31 cellular contexts compared by ENCODE assay signal in the genomic region with DNA sequence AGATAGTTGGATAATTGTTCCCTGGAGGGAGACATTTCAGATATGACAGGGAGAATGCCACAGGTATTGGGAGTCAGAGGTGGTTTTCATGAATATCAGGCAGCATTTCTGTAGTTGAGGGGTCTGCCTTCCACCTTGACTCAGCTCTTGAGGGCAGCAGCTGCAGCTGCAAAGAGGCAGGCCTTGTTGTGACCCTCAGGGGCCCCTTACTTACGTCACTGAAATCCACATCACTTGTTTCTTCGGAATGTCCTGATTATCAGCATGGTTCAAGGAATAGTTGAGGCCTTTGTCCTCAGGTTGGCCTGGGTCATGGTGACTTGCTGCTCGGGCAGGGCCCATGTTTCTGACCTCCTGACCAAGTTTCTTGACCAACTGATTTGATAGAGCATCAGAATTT. TPM values are rescaled to one million over a fixed set of nuclear protein-coding genes. Genes with fewer than 3 reads are reported as not detected.
"Had no signal": no experiment of that assay in that cellular context is flagged by ENCODE, and none has a peak within 500 bp of the region (broad histone marks: within the 10 kb centered on the region; RNA-seq: fewer than 3 reads in every experiment).

No MANE protein-coding gene starts in this region.

- H3K4me3 Mint-ChIP-seq: activated naive CD4-positive, alpha-beta T cell treated with anti-CD3 and anti-CD28 coated beads for 36 hours; activated naive CD8-positive, alpha-beta T cell treated with anti-CD3 and anti-CD28 coated beads for 36 hours; immature natural killer cell; natural killer cell; stimulated activated naive B cell treated with anti-CD40 and anti-IgM and Interleukin-4, amounts not matched to agents 10 μg/mL and 1 μg/mL and 100 μg/mL, for 72 hours had no signal

- H3K9me3 Mint-ChIP-seq: activated naive CD4-positive, alpha-beta T cell treated with anti-CD3 and anti-CD28 coated beads for 36 hours; activated naive CD8-positive, alpha-beta T cell treated with anti-CD3 and anti-CD28 coated beads for 36 hours; immature natural killer cell; natural killer cell; stimulated activated naive B cell treated with anti-CD40 and anti-IgM and Interleukin-4, amounts not matched to agents 10 μg/mL and 1 μg/mL and 100 μg/mL, for 72 hours had no signal

- H3K27ac Mint-ChIP-seq: activated naive CD4-positive, alpha-beta T cell treated with anti-CD3 and anti-CD28 coated beads for 36 hours; activated naive CD8-positive, alpha-beta T cell treated with anti-CD3 and anti-CD28 coated beads for 36 hours; immature natural killer cell; natural killer cell; progenitor cell of endocrine pancreas; stimulated activated naive B cell treated with anti-CD40 and anti-IgM and Interleukin-4, amounts not matched to agents 10 μg/mL and 1 μg/mL and 100 μg/mL, for 72 hours; T-helper 17 cell had no signal

- ATAC-seq: activated CD4-positive, CD25-positive, alpha-beta regulatory T cell treated with anti-CD3 and anti-CD28 coated beads, Interleukin-2, amount 50 U/mL, for 24 hours; body of pancreas; natural killer cell; stimulated activated naive B cell treated with anti-CD40 and anti-IgM and Interleukin-4, amounts not matched to agents 10 μg/mL and 1 μg/mL and 100 μg/mL, for 72 hours; T-helper 17 cell had no signal

- H3K4me3 ChIP-seq: adrenal gland, body of pancreas, colonic mucosa, lower lobe of right lung, ovary, stomach, suprapubic skin, tibial artery had no signal

- H3K9me3 ChIP-seq: adrenal gland, body of pancreas, colonic mucosa, lower lobe of right lung, ovary, stomach, suprapubic skin, tibial artery had no signal

- H3K27ac ChIP-seq: adrenal gland, body of pancreas, colonic mucosa, lower lobe of right lung, ovary, stomach, suprapubic skin, tibial artery, WERI-Rb-1 had no signal

- H3K36me3 Mint-ChIP-seq: activated naive CD8-positive, alpha-beta T cell treated with anti-CD3 and anti-CD28 coated beads for 36 hours; immature natural killer cell; natural killer cell; stimulated activated naive B cell treated with anti-CD40 and anti-IgM and Interleukin-4, amounts not matched to agents 10 μg/mL and 1 μg/mL and 100 μg/mL, for 72 hours had no signal

- DNase-seq: activated CD4-positive, alpha-beta T cell treated with anti-CD3 and anti-CD28 coated beads for 48 hours; activated CD4-positive, alpha-beta T cell treated with anti-CD3 and anti-CD28 coated beads, Interleukin-2, amount 50 U/mL, for 48 hours; activated CD8-positive, alpha-beta memory T cell treated with anti-CD3 and anti-CD28 coated beads for 24 hours; activated effector memory CD4-positive, alpha-beta T cell treated with anti-CD3 and anti-CD28 coated beads, Interleukin-2, amount 50 U/mL, for 16 hours; activated naive CD4-positive, alpha-beta T cell treated with anti-CD3 and anti-CD28 coated beads for 36 hours; activated naive CD8-positive, alpha-beta T cell treated with anti-CD3 and anti-CD28 coated beads for 36 hours; adrenal gland; aorta; body of pancreas; cerebellar nuclear complex; colonic mucosa; effector CD8-positive, alpha-beta T cell; head of caudate nucleus; hippocampal formation; immature natural killer cell; kidney; lower lobe of right lung; mesenchymal stem cell; natural killer cell; ovary; stimulated activated CD4-positive, alpha-beta T cell treated with anti-CD3 and anti-CD28 coated beads, Interleukin-15, amount 100 ng/mL, for 24 hours; stimulated activated CD4-positive, alpha-beta T cell treated with anti-CD3 and anti-CD28 coated beads, Interleukin-2, amount 100 ng/mL, for 24 hours; stimulated activated naive B cell treated with anti-CD40 and anti-IgM and Interleukin-4, amounts not matched to agents 10 μg/mL and 1 μg/mL and 100 μg/mL, for 72 hours; stomach; T-helper 17 cell; T1000; tibial artery; WERI-Rb-1 had no signal

- H3K4me1 Mint-ChIP-seq: immature natural killer cell, T-helper 17 cell had no signal

- H3K27me3 ChIP-seq: adrenal gland, body of pancreas, colonic mucosa, ovary, stomach, suprapubic skin, tibial artery had no signal

- H3K36me3 ChIP-seq: adrenal gland, colonic mucosa, lower lobe of right lung, ovary, stomach, suprapubic skin, tibial artery, WERI-Rb-1 had no signal

- H3K4me1 ChIP-seq: colonic mucosa, lower lobe of right lung had no signal

RNA-seq across cellular contexts. Expression of a gene that starts 46.9 kb away (rescaled TPM):
- total RNA-seq: T-helper 17 cell had no signal
